19 cellular contexts compared by ENCODE assay signal in the genomic region with DNA sequence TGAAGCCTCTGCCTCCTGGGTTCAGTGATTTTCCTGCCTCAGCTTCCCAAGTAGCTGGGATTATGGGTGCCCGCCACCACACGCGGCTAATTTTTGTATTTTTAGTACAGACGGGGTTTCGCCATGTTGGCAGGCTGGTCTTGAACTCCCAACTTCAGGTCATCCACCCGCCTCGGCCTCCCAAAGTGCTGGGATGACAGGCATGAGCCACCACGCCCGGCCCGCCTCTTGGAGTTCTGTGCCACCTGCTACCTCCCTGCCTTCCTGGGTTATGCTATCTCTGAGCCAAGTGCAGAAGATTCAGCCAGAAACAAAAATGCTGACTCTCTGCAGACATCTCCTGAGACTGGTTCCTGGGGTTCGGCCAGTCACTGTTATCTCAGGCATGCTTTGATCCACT. TPM values are rescaled to one million over a fixed set of nuclear protein-coding genes. Genes with fewer than 3 reads are reported as not detected.
DNase-seq lines count a peak whose midpoint lies in the region; ATAC-seq and TF ChIP-seq lines count a peak whose summit lies in the region.
"Had no signal": no experiment of that assay in that cellular context is flagged by ENCODE, and none has a peak within 500 bp of the region (broad histone marks: within the 10 kb centered on the region; RNA-seq: fewer than 3 reads in every experiment).

No MANE protein-coding gene starts in this region.

- H3K9me3 ChIP-seq in heart right ventricle (no peaks in the 10 kb centered on the region), neural progenitor cell (ENCODE audit: low read depth) (no peaks in the 10 kb centered on the region), tibial artery (no peaks in the 10 kb centered on the region)
- H3K9me3 ChIP-seq in naive thymus-derived CD4-positive, alpha-beta T cell (ENCODE audit: control insufficient read depth in 2 of 3, low read length in 3 of 3), result no peaks in the 10 kb centered on the region
- H3K9me3 ChIP-seq: Caco-2 had no signal

- peaks cover 61% of the 10 kb centered on the region for H3K4me1 Mint-ChIP-seq in dendritic cell treated with granulocyte-macrophage colony-stimulating factor and Interleukin-4, amounts not matched to agents 40 ng/mL and 50 ng/mL, for 4 days (ENCODE audit: low read depth)
- H3K4me1 Mint-ChIP-seq in neural progenitor cell, result peaks cover 53% of the 10 kb centered on the region
- peaks cover 6 to 12% (median 8%) of the 10 kb centered on the region in 7 donors for H3K4me1 Mint-ChIP-seq in naive thymus-derived CD4-positive, alpha-beta T cell

- H3K4me2 ChIP-seq in neural progenitor cell, result no peak overlapping the region

- no peaks in the 10 kb centered on the region for H3K9me3 Mint-ChIP-seq in dendritic cell treated with granulocyte-macrophage colony-stimulating factor and Interleukin-4, amounts not matched to agents 40 ng/mL and 50 ng/mL, for 4 days
- no peaks in the 10 kb centered on the region for H3K9me3 Mint-ChIP-seq in neural progenitor cell
- H3K9me3 Mint-ChIP-seq in naive thymus-derived CD4-positive, alpha-beta T cell, result no peaks in the 10 kb centered on the region
- H3K9me3 Mint-ChIP-seq: CD4-positive, alpha-beta T cell; H9 had no signal

- CTCF ChIA-PET in naive thymus-derived CD4-positive, alpha-beta T cell (lab: Charles Lee), result no interaction called here

- H3F3A ChIP-seq in neural progenitor cell (ENCODE audit: low read depth), result peaks cover 19% of the 10 kb centered on the region

- H3K27me3 ChIP-seq in heart right ventricle (peaks cover 0 to 16% (median 0%) of the 10 kb centered on the region in 7 donors), neural progenitor cell (no peaks in the 10 kb centered on the region), tibial artery (no peaks in the 10 kb centered on the region)
- peaks cover 0 to 5% of the 10 kb centered on the region in 2 donors for H3K27me3 ChIP-seq in naive thymus-derived CD4-positive, alpha-beta T cell (ENCODE audit: control insufficient read depth in 2 of 2, insufficient read depth in 2 of 2, low read length in 2 of 2)

- intact Hi-C loops in heart right ventricle (cut with DNase I), result loop anchor here in 2 of 10 donors (5.0 kb wide), 1 partner anchor 34 kb away; the partner anchor contains the start of gene MLEC (in 2 of the 2)
- intact Hi-C loops in left cardiac atrium (cut with DNase I), result no loop called here
- intact Hi-C loops in dendritic cell treated with granulocyte-macrophage colony-stimulating factor and Interleukin-4, amounts not matched to agents 40 ng/mL and 50 ng/mL, for 4 days (cut with micrococcal nuclease), result no loop called here
- intact Hi-C loops in tibial artery (cut with DNase I; ENCODE audit: low total_unique reads), result no loop called here
- intact Hi-C loops in naive thymus-derived CD4-positive, alpha-beta T cell (cut with micrococcal nuclease), result no loop called here

- peaks cover 12 to 64% (median 49%) of the 10 kb centered on the region in 9 donors for H3K4me1 ChIP-seq in heart right ventricle
- peaks cover 30% of the 10 kb centered on the region for H3K4me1 ChIP-seq in neural progenitor cell
- H3K4me1 ChIP-seq in tibial artery, result peaks cover 0 to 64% (median 43%) of the 10 kb centered on the region in 4 donors
- peaks cover 6 to 7% of the 10 kb centered on the region in 2 donors for H3K4me1 ChIP-seq in naive thymus-derived CD4-positive, alpha-beta T cell (ENCODE audit: control insufficient read depth in 2 of 2, insufficient read depth in 2 of 2, low read length in 2 of 2)
- H3K4me1 ChIP-seq: Caco-2 had no signal

- no peak overlapping the region for H2AFZ ChIP-seq in neural progenitor cell (replicated peaks)

- H3K27ac ChIP-seq in heart right ventricle (peak overlapping the region in 9 of 10 donors; percentile 26 to 85 (median 78)), neural progenitor cell (no peak overlapping the region), tibial artery (peak overlapping the region; percentile 88 to 92)
- no peak overlapping the region for H3K27ac ChIP-seq in naive thymus-derived CD4-positive, alpha-beta T cell (ENCODE audit: low read depth, low read length)

- peaks cover 0 to 7% (median 0%) of the 10 kb centered on the region in 9 donors for H3K36me3 ChIP-seq in heart right ventricle
- no peaks in the 10 kb centered on the region for H3K36me3 ChIP-seq in neural progenitor cell
- H3K36me3 ChIP-seq in tibial artery, result peaks cover 0 to 3% (median 0%) of the 10 kb centered on the region in 3 donors
- no peaks in the 10 kb centered on the region for H3K36me3 ChIP-seq in naive thymus-derived CD4-positive, alpha-beta T cell (ENCODE audit: control insufficient read depth in 2 of 3, insufficient read depth in 3 of 3, low read length in 3 of 3)

- no peak overlapping the region for H3K9ac ChIP-seq in neural progenitor cell

- no peak for DNase-seq in heart right ventricle
- DNase-seq in left cardiac atrium, result no peak
- no peak for DNase-seq in neural progenitor cell (ENCODE audit: low spot score)
- no peak for DNase-seq in tibial artery
- no peak for DNase-seq in NCI-H1694 (lab: John Stamatoyannopoulos, UW)
- DNase-seq in NCI-H345 treated with DMSO at 0.1 percent for 48 hours (lab: John Stamatoyannopoulos, UW; ENCODE audit: unreplicated experiment), result no peak
- DNase-seq in naive thymus-derived CD4-positive, alpha-beta T cell, result no peak
- DNase-seq: 8988T; Caco-2; CD4-positive, alpha-beta T cell; H9; KG1; NCI-H1105 treated with DMSO at 0.1 percent for 48 hours; NCI-H1694 treated with DMSO at 0.1 percent for 48 hours; NCI-H510A treated with DMSO at 0.1 percent for 48 hours; NCI-H774 had no signal

- WGBS in heart right ventricle, 2 donors, result 87 to 90% methylated on average over 11 of the region's 11 CpGs

- POLR2A ChIA-PET in naive thymus-derived CD4-positive, alpha-beta T cell (lab: Charles Lee), result no interaction called here

- no peaks in the 10 kb centered on the region for H3K79me2 ChIP-seq in neural progenitor cell (ENCODE audit: low read depth)

- no peak overlapping the region for H3K4me3 Mint-ChIP-seq in dendritic cell treated with granulocyte-macrophage colony-stimulating factor and Interleukin-4, amounts not matched to agents 40 ng/mL and 50 ng/mL, for 4 days
- H3K4me3 Mint-ChIP-seq in neural progenitor cell, result peak overlapping the region; percentile 48
- H3K4me3 Mint-ChIP-seq in naive thymus-derived CD4-positive, alpha-beta T cell, result no peak overlapping the region
- H3K4me3 Mint-ChIP-seq: CD4-positive, alpha-beta T cell had no signal

- H3K27ac Mint-ChIP-seq in dendritic cell treated with granulocyte-macrophage colony-stimulating factor and Interleukin-4, amounts not matched to agents 40 ng/mL and 50 ng/mL, for 4 days, result peak overlapping the region; percentile 59
- H3K27ac Mint-ChIP-seq in neural progenitor cell, result no peak overlapping the region
- no peak overlapping the region for H3K27ac Mint-ChIP-seq in naive thymus-derived CD4-positive, alpha-beta T cell
- H3K27ac Mint-ChIP-seq: CD4-positive, alpha-beta T cell; H9 had no signal

- H3K36me3 Mint-ChIP-seq in dendritic cell treated with granulocyte-macrophage colony-stimulating factor and Interleukin-4, amounts not matched to agents 40 ng/mL and 50 ng/mL, for 4 days (ENCODE audit: low read depth), result no peaks in the 10 kb centered on the region
- H3K36me3 Mint-ChIP-seq in neural progenitor cell, result no peaks in the 10 kb centered on the region
- no peaks in the 10 kb centered on the region for H3K36me3 Mint-ChIP-seq in naive thymus-derived CD4-positive, alpha-beta T cell

- H3K27me3 Mint-ChIP-seq in dendritic cell treated with granulocyte-macrophage colony-stimulating factor and Interleukin-4, amounts not matched to agents 40 ng/mL and 50 ng/mL, for 4 days, result peaks cover 20% of the 10 kb centered on the region
- H3K27me3 Mint-ChIP-seq in neural progenitor cell (ENCODE audit: insufficient read depth, low read depth), result peaks cover 8% of the 10 kb centered on the region
- peaks cover 20 to 39% (median 32%) of the 10 kb centered on the region in 5 donors for H3K27me3 Mint-ChIP-seq in naive thymus-derived CD4-positive, alpha-beta T cell

- H3K4me3 ChIP-seq in heart right ventricle (no peak overlapping the region), neural progenitor cell (no peak overlapping the region), tibial artery (no peak overlapping the region)
- H3K4me3 ChIP-seq in naive thymus-derived CD4-positive, alpha-beta T cell (ENCODE audit: low read length), result no peak overlapping the region
- H3K4me3 ChIP-seq: GM12878 had no signal

- no peaks in the 10 kb centered on the region for H4K20me1 ChIP-seq in neural progenitor cell (ENCODE audit: low read depth)

- TF ChIP-seq CTCF in heart right ventricle (IDR thresholded peaks at IDR 0.05), result no peak
- no peak for TF ChIP-seq CTCF in neural progenitor cell (IDR thresholded peaks at IDR 0.05)
- no peak for TF ChIP-seq CTCF in tibial artery (IDR thresholded peaks at IDR 0.05)

- ATAC-seq in heart right ventricle (no peak), left cardiac atrium (no peak)
- no peak for ATAC-seq in naive thymus-derived CD4-positive, alpha-beta T cell
- ATAC-seq: GM12878 had no signal

RNA-seq across cellular contexts. Expression of gene CABP1, which starts 13.2 kb away (rescaled TPM):
- total RNA-seq in heart right ventricle (1 to 10 TPM; 1.3 to 8.7 (median 3.0) TPM), left cardiac atrium (1 to 10 TPM; 1.5 to 4.6 TPM), neural progenitor cell (ENCODE audit: low replicate concordance) (0.47 and 1.6 TPM in 2 replicates)
- polyA plus RNA-seq in heart right ventricle, result 10 to 100 TPM in 1 of 2 donors, 1 to 10 TPM in 1; 3.3 to 12.0 TPM
- total RNA-seq in naive thymus-derived CD4-positive, alpha-beta T cell, result under 1 TPM in 1 of 5 experiments, not detected in 4; 0.24 TPM
- polyA plus RNA-seq in naive thymus-derived CD4-positive, alpha-beta T cell, result not detected
- total RNA-seq: RPMI7951 had no signal

RNA-seq across cellular contexts. Expression of gene MLEC, which starts 33.3 kb away (rescaled TPM):
- total RNA-seq in heart right ventricle (100 to 1,000 TPM in 8 of 10 donors, 10 to 100 TPM in 2; 95.1 to 179 (median 118) TPM), left cardiac atrium (100 to 1,000 TPM; 166 to 173 TPM), neural progenitor cell (ENCODE audit: low replicate concordance) (94.7 and 100 TPM in 2 replicates)
- polyA plus RNA-seq in heart right ventricle, result 10 to 100 TPM; 35.3 to 59.2 TPM
- total RNA-seq in naive thymus-derived CD4-positive, alpha-beta T cell, result 100 to 1,000 TPM in 1 of 5 experiments, 10 to 100 TPM in 4; 27.6 to 132 (median 57.6) TPM
- polyA plus RNA-seq in naive thymus-derived CD4-positive, alpha-beta T cell, result 10 to 100 TPM; 24.5 to 41.6 TPM

RNA-seq across cellular contexts. Expression of gene UNC119B, which starts 56.6 kb away (rescaled TPM):
- total RNA-seq in heart right ventricle (10 to 100 TPM in 5 of 10 donors, 1 to 10 TPM in 5; 5.9 to 15.4 (median 9.6) TPM), left cardiac atrium (10 to 100 TPM; 14.2 to 18.2 TPM), neural progenitor cell (ENCODE audit: low replicate concordance) (58.4 and 58.9 TPM in 2 replicates)
- 1 to 10 TPM; 5.0 to 9.5 TPM for polyA plus RNA-seq in heart right ventricle
- total RNA-seq in naive thymus-derived CD4-positive, alpha-beta T cell, result 10 to 100 TPM; 10.9 to 26.7 (median 18.8) TPM
- 10 to 100 TPM; 10.6 to 12.5 TPM for polyA plus RNA-seq in naive thymus-derived CD4-positive, alpha-beta T cell

Comparison
In these comparisons a context has a peak if more than half of its experiments do, and no peak if none do; other contexts are left out.
1. H3K27ac ChIP-seq: peak in heart right ventricle (9 of 10) and tibial artery (2 of 2); none in neural progenitor cell (single experiment) and naive thymus-derived CD4-positive, alpha-beta T cell (single experiment).